Comparison of ENCODE assay signal across 9 cellular contexts in genomic region chr10:123380491-123381085, GRCh38.
DNase-seq lines count a peak whose midpoint lies in the region; ATAC-seq and TF ChIP-seq lines count a peak whose summit lies in the region.
"Had no signal": no experiment of that assay in that cellular context is flagged by ENCODE, and none has a peak within 500 bp of the region (broad histone marks: within the 10 kb centered on the region; RNA-seq: fewer than 3 reads in every experiment).

No MANE protein-coding gene starts in this region.

- H3K36me3 Mint-ChIP-seq in HFFc6 (ENCODE audit: low read depth) = 0 out of 2 replicates have a peak, but pooled peaks cover 4% of the 10 kb centered on the region

- no peaks in the 10 kb centered on the region for H3K4me1 Mint-ChIP-seq in HFFc6 (ENCODE audit: low read depth)

- peaks cover 47% of the 10 kb centered on the region for H3K9me3 Mint-ChIP-seq in HFFc6

- TF ChIP-seq CTCF in HFFc6 (IDR thresholded peaks at IDR 0.05) (peak; percentile 36; the same call in 1 of the 2 replicates), Panc1 (IDR thresholded peaks at IDR 0.05) (peak; percentile 74), GM20000 (IDR thresholded peaks at IDR 0.05; ENCODE audit: extremely low read depth, missing control alignments) (no peak)

- DNase-seq in Ammon's horn (ENCODE audit: low spot score) = peak; percentile 56
- no peak for DNase-seq in HFFc6
- peak; percentile 39 for DNase-seq in Panc1 (ENCODE audit: low read depth, low spot score)
- DNase-seq in iris pigment epithelial cell (ENCODE audit: low read depth) = peak; percentile 11
- no peak for DNase-seq in GM20000 (ENCODE audit: low spot score)
- no peak for DNase-seq in activated CD4-positive, alpha-beta T cell treated with anti-CD3 and anti-CD28 coated beads for 1 hour
- no peak for DNase-seq in NCI-H1930 (lab: John Stamatoyannopoulos, UW)

- no TSS peak for BruUV-seq in Panc1 (replicated peaks; lab: Mats Ljungman, UMichigan)

- POLR2A ChIA-PET in Panc1 (lab: Charles Lee) = no interaction called here

- H3K27ac Mint-ChIP-seq in HFFc6 = no peak overlapping the region

- no peaks in the 10 kb centered on the region for H3K4me1 ChIP-seq in Panc1 (ENCODE audit: control insufficient read depth, insufficient read depth, low read length)

- H3K4me3 ChIP-seq in Panc1 (ENCODE audit: low read depth in 2 of 2, low read length in 2 of 2) = no peak overlapping the region

- ATAC-seq in Panc1 (peak; percentile 80; the same call in 1 of the 2 replicates), HG02763 (IDR thresholded peaks at IDR 0.05; ENCODE audit: unreplicated experiment) (no peak)

- no peaks in the 10 kb centered on the region for H3K27me3 Mint-ChIP-seq in HFFc6 (ENCODE audit: insufficient read depth)

- CTCF ChIA-PET in Panc1 (lab: Charles Lee) = interaction anchor here (0.7 to 1.5 kb wide), 7 partner anchors 123 to 337 kb away, joined by 3 to 8 read pairs (median 3); partner anchors contain the start of gene BUB3

- H3K27me3 ChIP-seq in Panc1 (ENCODE audit: control insufficient read depth, insufficient read depth, low read length) = no peaks in the 10 kb centered on the region

- intact Hi-C loops in Panc1 (cut with micrococcal nuclease; ENCODE audit: unreplicated experiment) = loop anchor here (1.0 to 10.0 kb wide), 4 partner anchors 174 to 338 kb away; no protein-coding TSS in a partner anchor

- in situ Hi-C loops in Panc1 (cut with HindIII; ENCODE audit: low pct_unique_long_range_greater_than_20kb, low sequenced_read_pairs) = no loop called here

- no peaks in the 10 kb centered on the region for H3K36me3 ChIP-seq in Panc1 (ENCODE audit: control insufficient read depth, insufficient read depth, low read length)
- H3K36me3 ChIP-seq: neutrophil had no signal

- no peaks in the 10 kb centered on the region for H3K9me3 ChIP-seq in Panc1 (ENCODE audit: control insufficient read depth, insufficient read depth, low read depth, low read length)
- H3K9me3 ChIP-seq: neutrophil had no signal

- no peak overlapping the region for H3K27ac ChIP-seq in Panc1 (ENCODE audit: low read length)
- H3K27ac ChIP-seq: neutrophil had no signal

- H3K4me3 Mint-ChIP-seq in HFFc6 = no peak overlapping the region

Comparison
In these comparisons a context has a peak if more than half of its experiments do, and no peak if none do; other contexts are left out.
1. DNase-seq: peak in Ammon's horn (single experiment), Panc1 (single experiment) and iris pigment epithelial cell (single experiment); none in HFFc6 (single experiment), GM20000 (single experiment), activated CD4-positive, alpha-beta T cell treated with anti-CD3 and anti-CD28 coated beads for 1 hour (single experiment) and NCI-H1930 (0 of 2).